Comparison of ENCODE assay signal across 1 cellular context in genomic region chr6:27791182-27791939, GRCh38.
TF ChIP-seq lines count a peak whose summit lies in the region.

No MANE protein-coding gene starts in this region.

TF ChIP-seq in H1, 55 proteins besides CTCF, POLR2A, EP300 and RAD21 (continued from another document):
- TF ChIP-seq USF2 (IDR thresholded peaks at IDR 0.05; ENCODE audit: low read length) (no peak), RNF2 (IDR thresholded peaks at IDR 0.05; ENCODE audit: borderline replicate concordance, low read depth, low read length, missing control alignments, poor library complexity, severe bottlenecking) (no peak), TBP (IDR thresholded peaks at IDR 0.05; ENCODE audit: low read depth, low read length) (peak; percentile 99), SAP30 (IDR thresholded peaks at IDR 0.05; ENCODE audit: insufficient read depth, insufficient replicate concordance, low read length) (peak; percentile 68), TCF12 (IDR thresholded peaks at IDR 0.05; ENCODE audit: low read depth, low read length) (0 out of 2 replicates have a peak, but pooled peaks have one; percentile 42), MAFK (IDR thresholded peaks at IDR 0.05; ENCODE audit: low read depth, low read length) (peak; percentile 77; the same call in 1 of the 2 replicates), CREB1 (IDR thresholded peaks at IDR 0.05) (0 out of 2 replicates have a peak, but pooled peaks have one; percentile 29), TAF7 (optimal IDR thresholded peaks at IDR 0.05; ENCODE audit: borderline replicate concordance, low read depth, low read length) (no peak), POU5F1 (IDR thresholded peaks at IDR 0.05; ENCODE audit: low read depth, low read length) (0 out of 2 replicates have a peak, but pooled peaks have one; percentile 41), SIN3A (conservative IDR thresholded peaks at IDR 0.05 in 1 of 2, IDR thresholded peaks at IDR 0.05 in 1 of 2; ENCODE audit: low read depth in 1 of 2, low read length in 2 of 2) (peak in 1 of 2 experiments; percentile 72; a peak in 2 of 4 replicates), TEAD4 (IDR thresholded peaks at IDR 0.05; ENCODE audit: low read depth, low read length) (peak; percentile 50; the same call in 1 of the 2 replicates), RFX5 (IDR thresholded peaks at IDR 0.05; ENCODE audit: borderline replicate concordance, low read depth, low read length) (no peak), CTBP2 (IDR thresholded peaks at IDR 0.05; ENCODE audit: borderline replicate concordance, insufficient read depth, insufficient read length, low read length) (no peak), CEBPB (IDR thresholded peaks at IDR 0.05; ENCODE audit: low read depth, low read length) (peak; percentile 69; the same call in 1 of the 2 replicates), BRCA1 (IDR thresholded peaks at IDR 0.05; ENCODE audit: low read depth, low read length) (no peak), KDM4A (IDR thresholded peaks at IDR 0.05; ENCODE audit: low read depth, low read length, severe bottlenecking) (no peak)
